8 cellular contexts compared by ENCODE assay signal in genomic region chr2:195658541-195658890, GRCh38. TPM values are rescaled to one million over a fixed set of nuclear protein-coding genes. Genes with fewer than 3 reads are reported as not detected.
DNase-seq lines count a peak whose midpoint lies in the region; ATAC-seq and TF ChIP-seq lines count a peak whose summit lies in the region.

No MANE protein-coding gene starts in this region.

- H3K4me3 Mint-ChIP-seq in activated CD4-positive, alpha-beta T cell treated with anti-CD3 and anti-CD28 coated beads, Interleukin-2, amount 10 ng/mL, durations not matched to agents 24 days and 14 days = peak overlapping the region; percentile 86

- WGBS in sigmoid colon, 2 donors = 0% methylated on average over 1 of the region's 1 CpG

- no peaks in the 10 kb centered on the region for H3K27me3 Mint-ChIP-seq in activated CD4-positive, alpha-beta T cell treated with anti-CD3 and anti-CD28 coated beads, Interleukin-2, amount 10 ng/mL, durations not matched to agents 24 days and 14 days

- peaks cover 30% of the 10 kb centered on the region for H3K4me1 Mint-ChIP-seq in activated CD4-positive, alpha-beta T cell treated with anti-CD3 and anti-CD28 coated beads, Interleukin-2, amount 10 ng/mL, durations not matched to agents 24 days and 14 days

- H3K27me3 ChIP-seq in MG63 = no peaks in the 10 kb centered on the region
- H3K27me3 ChIP-seq in sigmoid colon = no peaks in the 10 kb centered on the region

- peaks cover 0 to 37% (median 25%) of the 10 kb centered on the region in 4 donors for H3K4me1 ChIP-seq in sigmoid colon

- no peak for TF ChIP-seq EP300 in sigmoid colon (IDR thresholded peaks at IDR 0.05)

- H3K4me3 ChIP-seq in MG63 = peak overlapping the region; percentile 98
- peak overlapping the region; percentile 79 for H3K4me3 ChIP-seq in fibroblast of the aortic adventitia (ENCODE audit: low read depth, low read length)
- H3K4me3 ChIP-seq in sigmoid colon = peak overlapping the region; percentile 61 to 99 (median 96)

- H3K36me3 ChIP-seq in MG63 (peaks cover 16% of the 10 kb centered on the region), sigmoid colon (no peaks in the 10 kb centered on the region)

- TF ChIP-seq CTCF in fibroblast of the aortic adventitia (IDR thresholded peaks at IDR 0.05; ENCODE audit: insufficient read depth, low read length) (no peak), sigmoid colon (IDR thresholded peaks at IDR 0.05) (no peak)

- H3K9me3 Mint-ChIP-seq in activated CD4-positive, alpha-beta T cell treated with anti-CD3 and anti-CD28 coated beads, Interleukin-2, amount 10 ng/mL, durations not matched to agents 24 days and 14 days = no peaks in the 10 kb centered on the region

- H3K9me3 ChIP-seq in MG63 (no peaks in the 10 kb centered on the region), sigmoid colon (no peaks in the 10 kb centered on the region)

- DNase-seq in DMS79 treated with DMSO at 0.1 percent for 48 hours (lab: John Stamatoyannopoulos, UW) (peak; percentile 60), DMS79 (lab: John Stamatoyannopoulos, UW) (no peak), MG63 (peak; percentile 23), fibroblast of the aortic adventitia (ENCODE audit: low read depth) (peak; percentile 90), sigmoid colon (no peak)
- peak; percentile 67 for DNase-seq in activated CD4-positive, alpha-beta T cell treated with anti-CD3 and anti-CD28 coated beads, Interleukin-2, amount 10 ng/mL, durations not matched to agents 24 days and 14 days

- TF ChIP-seq POLR2A in sigmoid colon (IDR thresholded peaks at IDR 0.05) = no peak

- peak overlapping the region; percentile 93 to 100 (median 100) for H3K27ac ChIP-seq in sigmoid colon

- H3K27ac Mint-ChIP-seq in activated CD4-positive, alpha-beta T cell treated with anti-CD3 and anti-CD28 coated beads, Interleukin-2, amount 10 ng/mL, durations not matched to agents 24 days and 14 days = peak overlapping the region; percentile 97

- ATAC-seq in HG03565 (IDR thresholded peaks at IDR 0.05; ENCODE audit: unreplicated experiment) = no peak
- no peak for ATAC-seq in HG03045 (IDR thresholded peaks at IDR 0.05; ENCODE audit: unreplicated experiment)

- peaks cover 38% of the 10 kb centered on the region for H3K36me3 Mint-ChIP-seq in activated CD4-positive, alpha-beta T cell treated with anti-CD3 and anti-CD28 coated beads, Interleukin-2, amount 10 ng/mL, durations not matched to agents 24 days and 14 days (ENCODE audit: low read depth)

- intact Hi-C loops in activated CD4-positive, alpha-beta T cell treated with anti-CD3 and anti-CD28 coated beads, Interleukin-2, amount 10 ng/mL, durations not matched to agents 24 days and 14 days (cut with micrococcal nuclease) = loop anchor here (2.0 to 10.0 kb wide), 7 partner anchors 46 to 676 kb away; partner anchors contain the start of gene DNAH7
- intact Hi-C loops in sigmoid colon (cut with DNase I) = loop anchor here (2.0 to 5.0 kb wide), 2 partner anchors 161 to 408 kb away; no protein-coding TSS in a partner anchor

RNA-seq across cellular contexts. Expression of gene SLC39A10, which starts 1.5 kb away (rescaled TPM):
- 22.7 and 26.0 TPM in 2 replicates for total RNA-seq in MG63 (2014; rRNA removed; shearing (Covaris generic); ENCODE audit: low replicate concordance)
- total RNA-seq in activated CD4-positive, alpha-beta T cell treated with anti-CD3 and anti-CD28 coated beads, Interleukin-2, amount 10 ng/mL, durations not matched to agents 24 days and 14 days = 33.4 and 37.1 TPM in 2 replicates
- total RNA-seq in fibroblast of the aortic adventitia (ENCODE audit: low replicate concordance) (22.2 and 57.8 TPM in 2 replicates), sigmoid colon (10 to 100 TPM in 1 of 4 donors, 1 to 10 TPM in 3; 6.1 to 10.5 (median 9.7) TPM)
- polyA plus RNA-seq in sigmoid colon = 10 to 100 TPM in 1 of 3 donors, 1 to 10 TPM in 1, under 1 TPM in 1; 0.60 to 15.4 (median 1.2) TPM

Comparison
In these comparisons a context has a peak if more than half of its experiments do, and no peak if none do; other contexts are left out.
1. DNase-seq: peak in DMS79 treated with DMSO at 0.1 percent for 48 hours (single experiment), MG63 (single experiment), activated CD4-positive, alpha-beta T cell treated with anti-CD3 and anti-CD28 coated beads, Interleukin-2, amount 10 ng/mL, durations not matched to agents 24 days and 14 days (single experiment) and fibroblast of the aortic adventitia (single experiment); none in DMS79 (single experiment) and sigmoid colon (single experiment).
2. Peak in every context shown above with its lines, with median percentiles within 50 percentile points of each other: H3K4me3 ChIP-seq.